ENCODE assay signal across 8 cellular contexts in the genomic region with DNA sequence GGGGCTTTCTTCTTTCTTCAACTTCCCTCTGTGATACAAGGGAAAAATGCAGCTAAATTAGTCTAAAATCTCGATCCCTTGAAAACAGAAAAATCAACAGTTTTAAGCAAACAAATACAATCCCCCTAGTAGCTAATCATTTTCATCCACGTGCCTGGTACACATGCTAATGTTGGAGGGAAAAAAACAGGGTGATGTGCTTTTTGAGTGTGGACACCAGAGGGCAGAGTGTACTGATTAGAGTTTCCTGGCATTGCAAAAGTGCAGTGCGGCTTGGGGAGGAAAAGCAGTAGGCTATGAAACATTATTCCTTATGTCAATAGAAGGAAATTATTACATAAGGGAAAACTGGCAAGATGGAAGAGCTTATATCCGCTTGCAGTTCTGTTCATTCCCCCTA. TPM values are rescaled to one million over a fixed set of nuclear protein-coding genes. Genes with fewer than 3 reads are reported as not detected.
DNase-seq lines count a peak whose midpoint lies in the region; ATAC-seq, FAIRE-seq and TF ChIP-seq lines count a peak whose summit lies in the region.
"Not testable (repeated sequence)": the region's sequence is repeated elsewhere in the genome, so short reads cannot be mapped to it uniquely, and the experiment has no call there.
"Had no signal": no experiment of that assay in that cellular context is flagged by ENCODE, and none has a peak within 500 bp of the region (broad histone marks: within the 10 kb centered on the region; RNA-seq: fewer than 3 reads in every experiment).

No MANE protein-coding gene starts in this region.

- H3K27ac Mint-ChIP-seq in nephron progenitor cell, result not testable (repeated sequence)

- H3K9me3 Mint-ChIP-seq in nephron progenitor cell, result not testable (repeated sequence)

- not testable (repeated sequence) for H3F3A ChIP-seq in DOHH2 (ENCODE audit: control insufficient read depth, insufficient read depth)

- H3K4me3 ChIP-seq in DOHH2 (ENCODE audit: low read length); Jurkat, Clone E6-1 (ENCODE audit: low read length); K562; heart right ventricle: not testable (repeated sequence)

- BruUV-seq in K562 (replicated peaks; lab: Mats Ljungman, UMichigan), result not testable (repeated sequence)

- not testable (repeated sequence) for H3K9me2 ChIP-seq in DOHH2 (replicated peaks; ENCODE audit: control insufficient read depth, low read length)

- intact Hi-C loops in K562 (cut with micrococcal nuclease), result loop anchor here (5.0 kb wide), 1 partner anchor 430 kb away; no protein-coding TSS in a partner anchor
- intact Hi-C loops in heart right ventricle (cut with DNase I), result loop anchor here in 4 of 10 donors (5.0 to 10.0 kb wide), 2 partner anchors 430 to 433 kb away; no protein-coding TSS in a partner anchor

- in situ Hi-C loops in K562 (cut with MboI), result loop anchor here (25.0 kb wide), 1 partner anchor 715 kb away; no protein-coding TSS in a partner anchor

- peak; percentile 75 for DNase-seq in Jurkat, Clone E6-1 (ENCODE audit: low read depth, low spot score)
- DNase-seq in NCI-H2081 (lab: John Stamatoyannopoulos, UW) (peak; percentile 76 to 85), OCI-M1 (lab: John Stamatoyannopoulos, UW) (peak; percentile 3), K562 (ENCODE audit: extremely low read depth in 1 of 4, low spot score in 3 of 4) (peak; percentile 16 to 46 (median 23)), nephron progenitor cell (peak; percentile 33)
- DNase-seq in heart right ventricle, result not testable (repeated sequence)

- H3K36me3 ChIP-seq in DOHH2 (ENCODE audit: control insufficient read depth, low read length); K562 (ENCODE audit: control insufficient read depth, insufficient read depth, low read length); heart right ventricle: not testable (repeated sequence)

- FAIRE-seq in K562 (lab: Jason Lieb, UNC), result peak; percentile 65

- H3K9me1 ChIP-seq in K562 (ENCODE audit: control insufficient read depth, insufficient read depth, low read length), result not testable (repeated sequence)

- H3K79me2 ChIP-seq in DOHH2 (ENCODE audit: control insufficient read depth, low read length); K562 (ENCODE audit: control insufficient read depth, insufficient read depth, low read length): not testable (repeated sequence)

- H4K20me1 ChIP-seq in DOHH2 (ENCODE audit: control insufficient read depth, insufficient read depth, low read depth, low read length); K562 (replicated peaks; ENCODE audit: control insufficient read depth, insufficient read depth, low read length): not testable (repeated sequence)

- not testable (repeated sequence) for TF ChIP-seq POLR2A in K562 (conservative IDR thresholded peaks at IDR 0.05)

- 1% methylated on average over 4 of the region's 4 CpGs for WGBS in K562 (ENCODE audit: insufficient coverage, low coverage, missing lambda C conversion rate)
- 15 to 20% methylated on average over 4 of the region's 4 CpGs for WGBS in heart right ventricle, 2 donors

- CTCF ChIA-PET in K562 (lab: Yijun Ruan, JAX; ENCODE audit: low intra/inter-chr PET ratio), result not testable (repeated sequence)

- H3K27me3 ChIP-seq in DOHH2 (ENCODE audit: control insufficient read depth, low read length); K562 (ENCODE audit: control insufficient read depth in 2 of 2, insufficient read depth in 2 of 2, low read length in 2 of 2): not testable (repeated sequence)
- peaks cover 0 to 11% (median 0%) of the 10 kb centered on the region in 7 donors for H3K27me3 ChIP-seq in heart right ventricle

- not testable (repeated sequence) for H3K9me3 ChIP-seq in DOHH2 (ENCODE audit: control insufficient read depth, insufficient read depth, low read length); K562 (replicated peaks; ENCODE audit: control insufficient read depth, insufficient read depth, low read depth, low read length); heart right ventricle

- not testable (repeated sequence) for H3K27me3 Mint-ChIP-seq in nephron progenitor cell (ENCODE audit: low read depth, poor library complexity)

- peak; percentile 49 for TF ChIP-seq CTCF in DOHH2 (IDR thresholded peaks at IDR 0.05; ENCODE audit: low read depth, low read length, poor library complexity, severe bottlenecking)
- TF ChIP-seq CTCF in K562 (IDR thresholded peaks at IDR 0.05 in 2 of 3, conservative IDR thresholded peaks at IDR 0.05 in 1 of 3; ENCODE audit: insufficient read depth in 2 of 3, low read depth in 1 of 3, low read length in 3 of 3), result peak; percentile 39 to 56 (median 46)
- peak; percentile 7 to 59 (median 45) for TF ChIP-seq CTCF in heart right ventricle (IDR thresholded peaks at IDR 0.05)
- TF ChIP-seq CTCF in nephron progenitor cell (IDR thresholded peaks at IDR 0.05), result peak; percentile 50

- TF ChIP-seq EP300 in K562 (IDR thresholded peaks at IDR 0.05; ENCODE audit: low read length), result not testable (repeated sequence)

- POLR2A ChIA-PET in K562 (lab: Yijun Ruan, JAX), result not testable (repeated sequence)

- not testable (repeated sequence) for H3K36me3 Mint-ChIP-seq in nephron progenitor cell (ENCODE audit: low read depth)

- peak; percentile 90 for ATAC-seq in K562
- peak in 2 of 8 donors; percentile 57 to 61 for ATAC-seq in heart right ventricle

- not testable (repeated sequence) for H3K4me3 Mint-ChIP-seq in nephron progenitor cell

- not testable (repeated sequence) for H3K9ac ChIP-seq in K562 (ENCODE audit: insufficient read depth in 1 of 2, low read depth in 2 of 2, low read length in 2 of 2)

- not testable (repeated sequence) for H2AFZ ChIP-seq in K562 (ENCODE audit: low read depth, low read length)

- not testable (repeated sequence) for H3K4me1 Mint-ChIP-seq in nephron progenitor cell

- peak; percentile 51 to 63 for TF ChIP-seq RAD21 in K562 (CRISPR knock-in tag; conservative IDR thresholded peaks at IDR 0.05 in 1 of 2, IDR thresholded peaks at IDR 0.05 in 1 of 2)

- not testable (repeated sequence) for H3K27ac ChIP-seq in DOHH2 (ENCODE audit: low read depth, low read length); K562 (ENCODE audit: extremely low read depth, low read depth, low read length); heart right ventricle

- H3K4me1 ChIP-seq in DOHH2 (ENCODE audit: control insufficient read depth, low read length); K562 (replicated peaks in 1 of 2; ENCODE audit: control insufficient read depth in 2 of 2, insufficient read depth in 2 of 2, low read length in 2 of 2); heart right ventricle: not testable (repeated sequence)

- not testable (repeated sequence) for H3K4me2 ChIP-seq in DOHH2 (ENCODE audit: low read length); K562 (ENCODE audit: insufficient read depth, low read length)

TF ChIP-seq in K562, 482 proteins besides CTCF, POLR2A, EP300 and RAD21 (continues in another document):
- TF ChIP-seq E2F6 (IDR thresholded peaks at IDR 0.05; ENCODE audit: borderline replicate concordance in 1 of 2, extremely low read depth in 1 of 2, insufficient read depth in 1 of 2, insufficient read length in 1 of 2, low read depth in 1 of 2, low read length in 1 of 2, poor library complexity in 1 of 2, severe bottlenecking in 1 of 2) (peak; percentile 28 to 79), CEBPB (tag; IDR thresholded peaks at IDR 0.05) (peak; percentile 44; the same call in 1 of the 2 replicates), L3MBTL2 (IDR thresholded peaks at IDR 0.05) (peak; percentile 47; the same call in 1 of the 2 replicates)

RNA-seq across cellular contexts. Expression of gene DPP6, which starts 19.6 kb away (rescaled TPM):
- not detected for polyA plus RNA-seq in Jurkat, Clone E6-1 (2012; ENCODE audit: insufficient read depth, insufficient read length)
- total RNA-seq in K562 (2011; cell fraction: chromatin; rRNA removed; ENCODE audit: low replicate concordance), result not detected in 2 replicates
- not detected in 2 replicates for total RNA-seq in K562 (2011; cell fraction: nucleolus; rRNA removed)
- not detected in 2 replicates for total RNA-seq in K562 (2011; cell fraction: nucleoplasm; rRNA removed)
- total RNA-seq in K562 (2014; rRNA removed) (not detected in 2 replicates), K562 (2014; rRNA removed; fragmentation: Illumina TruSeq; extraction: Trizol) (not detected in 2 replicates), K562 (2015; rRNA removed; fragmentation: Illumina TruSeq; extraction: Trizol) (not detected in 2 replicates), K562 (2021) (not detected in 2 replicates), heart right ventricle (1 to 10 TPM in 1 of 10 donors, under 1 TPM in 5, not detected in 4; 0.08 to 2.1 (median 0.35) TPM)
- polyA plus RNA-seq in K562 (2011; rRNA removed) (not detected in 2 replicates), K562 (2014; fragmentation: Illumina TruSeq; extraction: Trizol) (not detected in 2 replicates), K562 (2014; fragmentation: Nextera tagmentation; extraction: Ambion mirVana) (not detected), K562 (2014; rRNA removed) (not detected in 2 replicates), heart right ventricle (under 1 TPM; 0.07 to 0.09 TPM)
- not detected in 2 replicates for polyA plus RNA-seq in K562 (2011; cell fraction: cytosol; rRNA removed)
- not detected in 2 replicates for polyA plus RNA-seq in K562 (2011; cell fraction: nucleus; rRNA removed)
- 0.01 TPM in 1 of 2 replicates, not detected in the other for polyA plus RNA-seq in K562 (2012)
- polyA minus RNA-seq in K562 (2011; rRNA and poly(A)+ RNA removed), result not detected in 2 replicates
- polyA minus RNA-seq in K562 (2011; cell fraction: cytosol; rRNA and poly(A)+ RNA removed), result not detected in 2 replicates
- polyA minus RNA-seq in K562 (2011; cell fraction: nucleus; rRNA and poly(A)+ RNA removed), result not detected in 2 replicates
- total RNA-seq: activated CD8-positive, alpha-beta memory T cell treated with anti-CD3 and anti-CD28 coated beads, Interleukin-2, amount 10 ng/mL, durations not matched to agents 7 days and 5 days had no signal
